8 cellular contexts compared by ENCODE assay signal in genomic region chr2:42567389-42567788, GRCh38. TPM values are rescaled to one million over a fixed set of nuclear protein-coding genes. Genes with fewer than 3 reads are reported as not detected.
DNase-seq lines count a peak whose midpoint lies in the region; ATAC-seq and TF ChIP-seq lines count a peak whose summit lies in the region.

No MANE protein-coding gene starts in this region.

- peak overlapping the region; percentile 79 for H3K27ac ChIP-seq in caudate nucleus (ENCODE audit: low read depth, low read length)

- H3K4me3 ChIP-seq in AG09309 (ENCODE audit: control insufficient read depth, low read depth, low read length): no peak overlapping the region

- peak; percentile 13 for ATAC-seq in HG03095 (IDR thresholded peaks at IDR 0.05; ENCODE audit: unreplicated experiment)
- no peak for ATAC-seq in natural killer cell

- intact Hi-C loops in natural killer cell (cut with micrococcal nuclease): no loop called here

- no peaks in the 10 kb centered on the region for H3K9me3 Mint-ChIP-seq in natural killer cell

- no peaks in the 10 kb centered on the region for H3K36me3 Mint-ChIP-seq in natural killer cell

- DNase-seq in AG09309 (ENCODE audit: low read depth): peak; percentile 4
- DNase-seq in caudate nucleus (lab: John Stamatoyannopoulos, UW): no peak
- DNase-seq in natural killer cell: no peak
- no peak for DNase-seq in iPS-NIHi7 (ENCODE audit: extremely low spot score)
- DNase-seq in stimulated activated CD4-positive, alpha-beta T cell treated with anti-CD3 and anti-CD28 coated beads, Interleukin-2, amount 100 ng/mL, for 48 hours: no peak
- DNase-seq in NCI-H2196 treated with DMSO at 0.1 percent for 48 hours (lab: John Stamatoyannopoulos, UW; ENCODE audit: unreplicated experiment): no peak
- DNase-seq in medulla oblongata (ENCODE audit: extremely low spot score): no peak

- H3K27ac Mint-ChIP-seq in natural killer cell: peak overlapping the region in 1 of 2 donors; percentile 77

- peaks cover 11 to 16% of the 10 kb centered on the region in 2 donors for H3K4me1 Mint-ChIP-seq in natural killer cell

- peak overlapping the region; percentile 77 for H3K4me3 Mint-ChIP-seq in natural killer cell

- peaks cover 0 to 8% of the 10 kb centered on the region in 2 donors for H3K27me3 Mint-ChIP-seq in natural killer cell (ENCODE audit: low read depth in 2 of 2)

- TF ChIP-seq CTCF in AG09309 (IDR thresholded peaks at IDR 0.05; ENCODE audit: control insufficient read depth, insufficient read depth, low read depth, low read length, missing control alignments): no peak
- no peak for TF ChIP-seq CTCF in natural killer cell (IDR thresholded peaks at IDR 0.05)

RNA-seq across cellular contexts. Expression of gene MTA3, which starts 1.0 kb away (rescaled TPM):
- total RNA-seq in natural killer cell: 10 to 100 TPM; 19.4 to 25.0 (median 21.5) TPM
